Comparison of ENCODE assay signal across 1 cellular context in the genomic region with DNA sequence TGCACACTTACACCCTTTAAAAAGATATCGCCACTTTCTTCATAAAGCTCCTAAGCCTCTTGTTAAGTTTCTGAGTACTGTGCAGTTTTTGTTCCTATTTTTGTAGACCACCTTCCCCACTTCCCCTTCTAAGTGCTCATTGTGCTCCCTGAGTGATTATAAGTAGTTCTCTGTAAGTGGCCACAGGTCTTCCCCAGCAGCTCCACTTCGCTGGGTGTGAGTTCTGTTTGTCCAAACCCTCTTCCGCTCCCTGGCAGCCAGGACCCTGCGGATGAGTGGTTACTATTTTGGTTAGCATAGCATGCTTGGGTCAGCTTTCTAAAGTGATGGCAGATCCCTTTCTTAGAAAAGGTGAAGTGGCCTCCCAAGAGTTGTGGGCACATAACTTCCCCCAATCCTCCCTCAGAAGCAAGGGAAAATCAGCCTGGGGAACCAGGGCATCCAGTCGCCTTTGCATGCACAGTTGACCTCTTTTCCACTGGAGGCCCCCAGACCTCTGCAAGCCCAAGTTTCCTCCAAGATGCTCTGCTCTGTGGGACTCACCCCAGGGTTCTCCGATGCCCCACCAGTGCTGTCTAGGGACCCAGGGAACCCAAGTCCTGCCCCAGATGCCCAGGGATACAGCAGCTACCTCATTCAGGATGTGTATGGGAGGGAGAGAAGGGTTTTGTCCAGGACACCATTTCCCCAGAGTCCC.
TF ChIP-seq lines count a peak whose summit lies in the region.

No MANE protein-coding gene starts in this region.

TF ChIP-seq in HepG2, 621 proteins besides CTCF, POLR2A, EP300 and RAD21 (continued from another document):
- TF ChIP-seq, protein P1, sequence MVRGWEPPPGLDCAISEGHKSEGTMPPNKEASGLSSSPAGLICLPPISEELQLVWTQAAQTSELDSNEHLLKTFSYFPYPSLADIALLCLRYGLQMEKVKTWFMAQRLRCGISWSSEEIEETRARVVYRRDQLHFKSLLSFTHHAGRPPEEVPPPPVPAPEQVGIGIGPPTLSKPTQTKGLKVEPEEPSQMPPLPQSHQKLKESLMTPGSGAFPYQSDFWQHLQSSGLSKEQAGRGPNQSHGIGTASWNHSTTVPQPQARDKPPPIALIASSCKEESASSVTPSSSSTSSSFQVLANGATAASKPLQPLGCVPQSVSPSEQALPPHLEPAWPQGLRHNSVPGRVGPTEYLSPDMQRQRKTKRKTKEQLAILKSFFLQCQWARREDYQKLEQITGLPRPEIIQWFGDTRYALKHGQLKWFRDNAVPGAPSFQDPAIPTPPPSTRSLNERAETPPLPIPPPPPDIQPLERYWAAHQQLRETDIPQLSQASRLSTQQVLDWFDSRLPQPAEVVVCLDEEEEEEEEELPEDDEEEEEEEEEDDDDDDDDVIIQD (CRISPR knock-in tag; IDR thresholded peaks at IDR 0.05; ENCODE audit: low read depth), result no peak
- TF ChIP-seq XRCC5 (optimal IDR thresholded peaks at IDR 0.05; ENCODE audit: low read length) (no peak), NFRKB (IDR thresholded peaks at IDR 0.05) (no peak), KAT7 (CRISPR knock-in tag; IDR thresholded peaks at IDR 0.05; ENCODE audit: borderline replicate concordance) (no peak)
- TF ChIP-seq, protein P2, sequence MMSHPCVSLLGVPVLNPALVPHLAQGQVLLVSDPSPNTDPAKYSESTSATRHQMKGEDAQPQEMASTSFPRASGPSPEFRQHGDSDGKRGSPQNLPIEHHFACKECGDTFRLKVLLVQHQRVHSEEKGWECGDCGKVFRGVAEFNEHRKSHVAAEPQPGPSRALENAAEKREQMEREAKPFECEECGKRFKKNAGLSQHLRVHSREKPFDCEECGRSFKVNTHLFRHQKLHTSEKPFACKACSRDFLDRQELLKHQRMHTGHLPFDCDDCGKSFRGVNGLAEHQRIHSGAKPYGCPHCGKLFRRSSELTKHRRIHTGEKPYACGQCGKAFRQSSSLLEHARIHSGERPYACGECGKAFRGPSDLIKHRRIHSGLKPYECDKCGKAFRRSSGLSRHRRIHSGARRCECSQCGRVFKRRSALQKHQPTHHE (CRISPR knock-in tag; IDR thresholded peaks at IDR 0.05; ENCODE audit: borderline replicate concordance), result no peak
